ENCODE assay signal across 22 cellular contexts in the genomic region with DNA sequence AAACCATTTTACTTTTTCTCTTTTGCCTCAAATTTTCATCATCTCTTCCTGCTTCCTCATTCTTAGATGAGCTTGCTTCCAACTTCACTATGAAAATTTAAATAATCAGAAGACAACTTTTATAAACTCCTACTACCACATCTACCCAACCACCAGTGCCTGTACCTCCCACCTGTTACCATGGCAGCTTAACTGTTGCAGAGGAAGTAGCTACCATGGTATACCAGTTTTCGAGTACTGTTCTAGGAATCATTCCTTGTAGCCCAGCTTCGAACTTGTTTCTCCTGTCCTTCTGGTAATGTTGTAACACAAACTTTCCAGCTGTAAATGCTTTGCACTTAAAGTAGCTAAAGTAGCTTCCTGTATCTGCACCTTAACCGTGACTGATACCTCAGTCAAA.
"Had no signal": no experiment of that assay in that cellular context is flagged by ENCODE, and none has a peak within 500 bp of the region (broad histone marks: within the 10 kb centered on the region; RNA-seq: fewer than 3 reads in every experiment).

No MANE protein-coding gene starts in this region.

- H3K4me3 ChIP-seq: dorsolateral prefrontal cortex, esophagus muscularis mucosa, gastroesophageal sphincter, mucosa of descending colon, spleen, testis, tibial nerve, upper lobe of right lung, vagina had no signal

- ATAC-seq: gastroesophageal sphincter; left lobe of liver; mucosa of descending colon; naive thymus-derived CD8-positive, alpha-beta T cell; sciatic nerve; stimulated activated naive B cell treated with anti-CD40 and anti-IgM and Interleukin-4, amounts not matched to agents 10 μg/mL and 1 μg/mL and 100 μg/mL, for 72 hours; stimulated activated naive CD8-positive, alpha-beta T cell treated with anti-CD3 and anti-CD28 coated beads, Interleukin-15, amount 100 ng/mL, for 72 hours; upper lobe of right lung had no signal

- H3K36me3 ChIP-seq: esophagus muscularis mucosa, gastroesophageal sphincter, neutrophil, spleen, tibial nerve, upper lobe of right lung, vagina had no signal

- DNase-seq: dorsolateral prefrontal cortex; effector CD8-positive, alpha-beta T cell; glutamatergic neuron; islet precursor cell; mucosa of descending colon; naive thymus-derived CD8-positive, alpha-beta T cell; posterior cingulate gyrus; spleen; stimulated activated CD4-positive, alpha-beta T cell treated with anti-CD3 and anti-CD28 coated beads, Interleukin-15, amount 100 ng/mL, for 24 hours; stimulated activated CD4-positive, alpha-beta T cell treated with anti-CD3 and anti-CD28 coated beads, Interleukin-1b, Interleukin-23, amount 100 ng/mL, for 48 hours; stimulated activated CD4-positive, alpha-beta T cell treated with anti-CD3 and anti-CD28 coated beads, Interleukin-4, amount 100 ng/mL, for 4 hours; stimulated activated naive B cell treated with anti-CD40 and anti-IgM and Interleukin-4, amounts not matched to agents 10 μg/mL and 1 μg/mL and 100 μg/mL, for 72 hours; stimulated activated naive CD8-positive, alpha-beta T cell treated with anti-CD3 and anti-CD28 coated beads, Interleukin-15, amount 100 ng/mL, for 72 hours; testis; upper lobe of right lung had no signal

- H3K27ac ChIP-seq: dorsolateral prefrontal cortex, esophagus muscularis mucosa, gastroesophageal sphincter, neutrophil, spleen, testis, tibial nerve, upper lobe of right lung, vagina had no signal

- H3K27me3 ChIP-seq: dorsolateral prefrontal cortex, esophagus muscularis mucosa, gastroesophageal sphincter, neutrophil, spleen, testis, tibial nerve, upper lobe of right lung, vagina had no signal

- H3K4me1 ChIP-seq: spleen, testis, tibial nerve, upper lobe of right lung, vagina had no signal

- H3K9me3 ChIP-seq: esophagus muscularis mucosa, gastroesophageal sphincter, mucosa of descending colon, neutrophil, spleen, testis, upper lobe of right lung, vagina had no signal
